In genomic region chr20:52540489-52540888, GRCh38 we compare ENCODE assay signal across 27 cellular contexts.
A peak's percentile ranks its signal among the peaks of the same experiment; 100 is the strongest.
DNase-seq lines count a peak whose midpoint lies in the region; ATAC-seq, FAIRE-seq and TF ChIP-seq lines count a peak whose summit lies in the region.
"Had no signal": no experiment of that assay in that cellular context is flagged by ENCODE, and none has a peak within 500 bp of the region (broad histone marks: within the 10 kb centered on the region; RNA-seq: fewer than 3 reads in every experiment).

No MANE protein-coding gene starts in this region.

- DNase-seq in NOMO-1 treated with DMSO at 0.1 percent for 48 hours (lab: John Stamatoyannopoulos, UW; ENCODE audit: unreplicated experiment) (peak; percentile 30), bronchial epithelial cell (ENCODE audit: low read depth) (no peak), mucosa of descending colon (peak in 1 of 3 donors; percentile 10), small intestine (peak; percentile 1), HepG2 (ENCODE audit: low spot score) (no peak), T-helper 17 cell (no peak), posterior vena cava (ENCODE audit: low spot score) (no peak)
- DNase-seq: C1 segment of cervical spinal cord; EL; H7; Kasumi-1; MV-4-11; NCI-H1105 treated with DMSO at 0.1 percent for 48 hours; NCI-H146; NCI-H1930; NCI-H2107; NCI-H524 treated with DMSO at 0.1 percent for 48 hours; NCI-H774; NK-92 treated with Interleukin-12 subunit alpha and Interleukin-12 subunit beta, amount 100 ng/mL, for 24 hours; SIG-M5 had no signal

- H3K4me3 ChIP-seq in bronchial epithelial cell (ENCODE audit: low read depth, low read length) (no peak overlapping the region), mucosa of descending colon (no peak overlapping the region), small intestine (ENCODE audit: low read depth in 1 of 2, low read length in 2 of 2) (no peak overlapping the region), HepG2 (replicated peaks in 1 of 3; ENCODE audit: insufficient read depth in 1 of 3, low read depth in 2 of 3, low read length in 3 of 3) (no peak overlapping the region)
- H3K4me3 ChIP-seq: K562, SK-N-MC had no signal

- no peaks in the 10 kb centered on the region for H3K4me1 Mint-ChIP-seq in T-helper 17 cell

- intact Hi-C loops in mucosa of descending colon (cut with DNase I, micrococcal nuclease): no loop called here
- intact Hi-C loops in HepG2 (cut with micrococcal nuclease; ENCODE audit: unreplicated experiment): no loop called here
- intact Hi-C loops in posterior vena cava (cut with DNase I): no loop called here

- H3K27ac ChIP-seq in small intestine (ENCODE audit: low read depth in 1 of 2, low read length in 1 of 2) (no peak overlapping the region), HepG2 (ENCODE audit: extremely low read length, insufficient read depth, low read length) (no peak overlapping the region)
- H3K27ac ChIP-seq: SK-N-MC had no signal

- H3K36me3 Mint-ChIP-seq in T-helper 17 cell (ENCODE audit: low read depth): no peaks in the 10 kb centered on the region
- H3K36me3 Mint-ChIP-seq: CD4-positive, alpha-beta memory T cell had no signal

- CTCF ChIA-PET in HepG2 (lab: Yijun Ruan, JAX; ENCODE audit: low intra/inter-chr PET ratio, low total read pairs): no interaction called here

- peak; percentile 86 for FAIRE-seq in bronchial epithelial cell (lab: Jason Lieb, UNC)
- FAIRE-seq in small intestine (lab: Jason Lieb, UNC): no peak
- no peak for FAIRE-seq in HepG2 (lab: Jason Lieb, UNC)
- FAIRE-seq: GM12892, K562 had no signal

- H3K4me1 ChIP-seq in mucosa of descending colon (ENCODE audit: low read depth) (no peaks in the 10 kb centered on the region), small intestine (ENCODE audit: control insufficient read depth in 2 of 2, insufficient read depth in 1 of 2, low read depth in 1 of 2, low read length in 1 of 2) (no peaks in the 10 kb centered on the region), HepG2 (ENCODE audit: insufficient read depth, low read length) (no peaks in the 10 kb centered on the region)
- H3K4me1 ChIP-seq: Caco-2 had no signal

- POLR2A ChIA-PET in HepG2 (lab: Yijun Ruan, JAX): no interaction called here

- H3K36me3 ChIP-seq in bronchial epithelial cell (ENCODE audit: control insufficient read depth, insufficient read depth, low read length) (no peaks in the 10 kb centered on the region), mucosa of descending colon (ENCODE audit: low read depth) (no peaks in the 10 kb centered on the region), small intestine (ENCODE audit: control insufficient read depth in 2 of 2, insufficient read depth in 2 of 2, low read length in 2 of 2) (no peaks in the 10 kb centered on the region), HepG2 (replicated peaks in 1 of 2; ENCODE audit: control insufficient read depth in 1 of 2, insufficient read depth in 2 of 2, low read length in 2 of 2) (no peaks in the 10 kb centered on the region)

- H3K9ac ChIP-seq in HepG2 (ENCODE audit: insufficient read depth, low read depth, low read length): no peak overlapping the region

- H3K27me3 Mint-ChIP-seq in T-helper 17 cell: peaks cover 5% of the 10 kb centered on the region

- H3K27ac Mint-ChIP-seq in T-helper 17 cell: no peak overlapping the region

- ATAC-seq in mucosa of descending colon (peak; percentile 72), HepG2 (no peak), T-helper 17 cell (no peak), HG02973 (IDR thresholded peaks at IDR 0.05; ENCODE audit: unreplicated experiment) (no peak)
- ATAC-seq: K562, Panc1 had no signal

- in situ Hi-C loops in HepG2 (cut with HindIII; ENCODE audit: extremely low pct_ligation_motif_present, low pct_unique_long_range_greater_than_20kb): no loop called here

- H3K9me3 ChIP-seq in mucosa of descending colon (no peaks in the 10 kb centered on the region), small intestine (ENCODE audit: control insufficient read depth, low read depth) (no peaks in the 10 kb centered on the region), HepG2 (ENCODE audit: low read length) (peaks cover 38% of the 10 kb centered on the region; the same call in 1 of the 2 replicates), T-helper 17 cell (ENCODE audit: control insufficient read depth, low read length, poor library complexity, severe bottlenecking) (no peaks in the 10 kb centered on the region)

- no peaks in the 10 kb centered on the region for H3K27me3 ChIP-seq in bronchial epithelial cell (ENCODE audit: control insufficient read depth, insufficient read depth, low read length)
- H3K27me3 ChIP-seq in small intestine (ENCODE audit: control insufficient read depth in 2 of 2, insufficient read depth in 2 of 2, low read length in 2 of 2): no peaks in the 10 kb centered on the region
- no peaks in the 10 kb centered on the region for H3K27me3 ChIP-seq in HepG2 (ENCODE audit: control insufficient read depth in 1 of 2, insufficient read depth in 2 of 2, low read length in 2 of 2)

- TF ChIP-seq CTCF in bronchial epithelial cell (IDR thresholded peaks at IDR 0.05; ENCODE audit: insufficient read depth, low read length, severe bottlenecking) (no peak), mucosa of descending colon (IDR thresholded peaks at IDR 0.05) (no peak), HepG2 (CRISPR knock-in tag; IDR thresholded peaks at IDR 0.05) (no peak)

- no TSS peak for BruUV-seq in HepG2 (replicated peaks; lab: Mats Ljungman, UMichigan)

- no peak overlapping the region for H3K4me3 Mint-ChIP-seq in T-helper 17 cell
- H3K4me3 Mint-ChIP-seq: CD4-positive, alpha-beta memory T cell had no signal

- no peaks in the 10 kb centered on the region for H3K79me2 ChIP-seq in HepG2 (ENCODE audit: insufficient read depth, low read length)

- TF ChIP-seq POLR2A in HepG2 (IDR thresholded peaks at IDR 0.05; ENCODE audit: insufficient read depth in 1 of 2, low read depth in 2 of 2, low read length in 2 of 2): no peak

- H4K20me1 ChIP-seq in HepG2 (ENCODE audit: insufficient read depth, low read length): no peaks in the 10 kb centered on the region

- TF ChIP-seq EP300 in HepG2 (IDR thresholded peaks at IDR 0.05; ENCODE audit: low read depth in 2 of 2, low read length in 2 of 2) (no peak), HepG2 (CRISPR knock-in tag; IDR thresholded peaks at IDR 0.05; ENCODE audit: borderline replicate concordance) (no peak)

- H3K4me2 ChIP-seq in HepG2 (ENCODE audit: low read depth, low read length): no peak overlapping the region

- TF ChIP-seq RAD21 in HepG2 (CRISPR knock-in tag; IDR thresholded peaks at IDR 0.05): no peak

- WGBS in small intestine, 3 donors: 36 to 63% (median 44%) methylated on average over 2 of the region's 2 CpGs
- WGBS in HepG2 (ENCODE audit: low lambda C conversion rate): 15% methylated on average over 2 of the region's 2 CpGs

- H2AFZ ChIP-seq in HepG2 (ENCODE audit: low read length): no peak overlapping the region

TF ChIP-seq in HepG2, 621 proteins besides CTCF, POLR2A, EP300 and RAD21:
- TF ChIP-seq ZNF331 (CRISPR knock-in tag; IDR thresholded peaks at IDR 0.05) (no peak), MED8 (CRISPR knock-in tag; IDR thresholded peaks at IDR 0.05; ENCODE audit: insufficient replicate concordance) (no peak), ZNF20 (CRISPR knock-in tag; IDR thresholded peaks at IDR 0.05) (no peak), ETV5 (CRISPR knock-in tag; IDR thresholded peaks at IDR 0.05; ENCODE audit: borderline replicate concordance) (no peak), ELF3 (CRISPR knock-in tag; IDR thresholded peaks at IDR 0.05) (no peak)

Comparison
In these comparisons a context has a peak if more than half of its experiments do, and no peak if none do; other contexts are left out.
1. DNase-seq: peak in NOMO-1 treated with DMSO at 0.1 percent for 48 hours (single experiment) and small intestine (single experiment); none in bronchial epithelial cell (single experiment), HepG2 (single experiment), T-helper 17 cell (0 of 3) and posterior vena cava (single experiment).